ENCODE assay signal across 8 cellular contexts in the genomic region with DNA sequence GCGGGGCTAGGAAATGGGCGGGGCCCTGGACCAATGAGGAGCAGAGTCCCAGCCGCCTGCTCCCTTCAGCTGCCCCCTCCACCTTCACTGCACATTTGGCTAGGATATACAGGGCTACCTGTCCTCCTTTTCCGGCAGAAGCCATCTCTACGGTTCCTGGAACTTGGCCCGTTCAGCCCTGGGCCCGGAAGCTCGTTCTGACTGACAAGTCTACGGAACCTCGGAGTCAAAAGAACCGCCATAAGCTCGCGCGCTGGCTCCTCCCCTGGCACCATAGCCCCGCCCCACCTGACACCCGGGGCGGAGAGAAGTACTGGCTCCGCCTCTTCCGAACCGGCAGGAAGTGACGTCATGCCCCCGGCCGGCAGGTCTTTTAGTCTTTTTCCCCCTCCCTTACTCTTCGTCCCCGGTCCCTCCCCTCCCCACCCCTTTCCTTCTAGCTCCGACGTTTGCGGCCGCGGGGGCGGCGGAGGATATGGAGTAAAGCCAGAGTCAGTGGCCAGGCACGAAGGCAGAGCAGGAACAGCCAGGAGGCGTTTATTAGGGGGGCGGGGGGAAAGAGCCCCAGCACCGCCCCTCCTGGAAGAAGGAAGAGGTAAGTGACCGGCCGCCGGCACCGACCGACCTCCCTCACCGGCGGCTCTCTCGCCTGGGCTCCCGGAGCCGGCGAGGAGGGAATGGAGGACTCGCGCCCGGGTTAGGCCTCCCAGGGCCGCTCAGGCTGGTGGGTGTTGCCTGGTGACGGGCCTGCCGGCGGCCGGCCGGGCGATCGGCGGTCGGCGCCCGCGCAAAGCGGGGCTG. TPM values are rescaled to one million over a fixed set of nuclear protein-coding genes. Genes with fewer than 3 reads are reported as not detected.
A peak's percentile ranks its signal among the peaks of the same experiment; 100 is the strongest.
DNase-seq lines count a peak whose midpoint lies in the region; ATAC-seq and TF ChIP-seq lines count a peak whose summit lies in the region.

DEPDC4 (minus strand) TSS at position 278 of the 801 bp plus-strand sequence; CDS start at position 275, 3 bp downstream.
A gene with protein sequence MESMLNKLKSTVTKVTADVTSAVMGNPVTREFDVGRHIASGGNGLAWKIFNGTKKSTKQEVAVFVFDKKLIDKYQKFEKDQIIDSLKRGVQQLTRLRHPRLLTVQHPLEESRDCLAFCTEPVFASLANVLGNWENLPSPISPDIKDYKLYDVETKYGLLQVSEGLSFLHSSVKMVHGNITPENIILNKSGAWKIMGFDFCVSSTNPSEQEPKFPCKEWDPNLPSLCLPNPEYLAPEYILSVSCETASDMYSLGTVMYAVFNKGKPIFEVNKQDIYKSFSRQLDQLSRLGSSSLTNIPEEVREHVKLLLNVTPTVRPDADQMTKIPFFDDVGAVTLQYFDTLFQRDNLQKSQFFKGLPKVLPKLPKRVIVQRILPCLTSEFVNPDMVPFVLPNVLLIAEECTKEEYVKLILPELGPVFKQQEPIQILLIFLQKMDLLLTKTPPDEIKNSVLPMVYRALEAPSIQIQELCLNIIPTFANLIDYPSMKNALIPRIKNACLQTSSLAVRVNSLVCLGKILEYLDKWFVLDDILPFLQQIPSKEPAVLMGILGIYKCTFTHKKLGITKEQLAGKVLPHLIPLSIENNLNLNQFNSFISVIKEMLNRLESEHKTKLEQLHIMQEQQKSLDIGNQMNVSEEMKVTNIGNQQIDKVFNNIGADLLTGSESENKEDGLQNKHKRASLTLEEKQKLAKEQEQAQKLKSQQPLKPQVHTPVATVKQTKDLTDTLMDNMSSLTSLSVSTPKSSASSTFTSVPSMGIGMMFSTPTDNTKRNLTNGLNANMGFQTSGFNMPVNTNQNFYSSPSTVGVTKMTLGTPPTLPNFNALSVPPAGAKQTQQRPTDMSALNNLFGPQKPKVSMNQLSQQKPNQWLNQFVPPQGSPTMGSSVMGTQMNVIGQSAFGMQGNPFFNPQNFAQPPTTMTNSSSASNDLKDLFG (plus strand): TSS at position 376 of the 801 bp plus-strand sequence. CDS start 15,794 bp downstream, outside the sequence.

- no peaks in the 10 kb centered on the region for H3K9me3 ChIP-seq in CD4-positive, alpha-beta T cell (ENCODE audit: control insufficient read depth, low read length)
- no peaks in the 10 kb centered on the region for H3K9me3 ChIP-seq in right lobe of liver

- TF ChIP-seq CTCF in CD4-positive, alpha-beta T cell (IDR thresholded peaks at IDR 0.05): no peak
- TF ChIP-seq CTCF in dorsolateral prefrontal cortex (IDR thresholded peaks at IDR 0.05 in 54 of 56, conservative IDR thresholded peaks at IDR 0.05 in 2 of 56; ENCODE audit: low read depth in 1 of 56, partially characterized antibody in 56 of 56): peak in 19 of 56 donors; percentile 6 to 41 (median 17)
- peak in 2 of 4 donors; percentile 12 to 19 for TF ChIP-seq CTCF in right lobe of liver (IDR thresholded peaks at IDR 0.05)

- H3K4me3 Mint-ChIP-seq in CD4-positive, alpha-beta T cell: peak within 1 kb of the TSS; percentile 98
- peak within 1 kb of the TSS; percentile 91 for H3K4me3 Mint-ChIP-seq in activated CD4-positive, alpha-beta memory T cell treated with anti-CD3 and anti-CD28 coated beads, Interleukin-2, amount 10 ng/mL, durations not matched to agents 7 days and 5 days

- peak within 1 kb of the TSS; percentile 96 for H3K27ac Mint-ChIP-seq in CD4-positive, alpha-beta T cell
- peak within 1 kb of the TSS; percentile 93 for H3K27ac Mint-ChIP-seq in activated CD4-positive, alpha-beta memory T cell treated with anti-CD3 and anti-CD28 coated beads, Interleukin-2, amount 10 ng/mL, durations not matched to agents 7 days and 5 days

- POLR2A ChIA-PET in CD4-positive, alpha-beta T cell (lab: Charles Lee): interaction anchor here (0.9 to 3.4 kb wide), 15 partner anchors 8 to 1141 kb away, joined by 3 to 72 read pairs (median 4); partner anchors contain the start of genes ACTR6, ARL1 and UTP20
- POLR2A ChIA-PET in activated CD4-positive, alpha-beta memory T cell treated with anti-CD3 and anti-CD28 coated beads, Interleukin-2, amount 10 ng/mL, durations not matched to agents 7 days and 5 days (lab: Charles Lee): interaction anchor here (0.5 to 2.9 kb wide), 13 partner anchors 9 to 1622 kb away, joined by 3 to 70 read pairs (median 3); partner anchors contain the start of genes ACTR6, APAF1 and IKBIP

- H3K36me3 ChIP-seq in right lobe of liver: no peaks in the 10 kb centered on the region

- intact Hi-C loops in CD4-positive, alpha-beta T cell (cut with DNase I, micrococcal nuclease): loop anchor here (1.0 to 10.0 kb wide), 7 partner anchors 66 to 1795 kb away; partner anchors contain the start of genes ACTR6 (in 2 of the 2), APAF1 (in 1 of the 2), BLTP3B (in 1 of the 2) and IKBIP (in 1 of the 2)
- intact Hi-C loops in dorsolateral prefrontal cortex (cut with DNase I) (loop anchor here (5.0 to 10.0 kb wide), 3 partner anchors 62 to 452 kb away; partner anchors contain the start of genes BLTP3B (in 2 of the 2) and ACTR6 (in 1 of the 2)), right lobe of liver (cut with DNase I) (no loop called here)

- 0% methylated on average over 16 of the region's 64 CpGs for WGBS in right lobe of liver (ENCODE audit: insufficient coverage, low coverage, low lambda C conversion rate, missing lambda C conversion rate)

- H3K27me3 ChIP-seq in CD4-positive, alpha-beta T cell (ENCODE audit: control insufficient read depth, insufficient read depth, low read length): no peaks in the 10 kb centered on the region
- no peaks in the 10 kb centered on the region for H3K27me3 ChIP-seq in dorsolateral prefrontal cortex
- H3K27me3 ChIP-seq in right lobe of liver: no peaks in the 10 kb centered on the region

- H3K27me3 Mint-ChIP-seq in CD4-positive, alpha-beta T cell: no peaks in the 10 kb centered on the region
- no peaks in the 10 kb centered on the region for H3K27me3 Mint-ChIP-seq in activated CD4-positive, alpha-beta memory T cell treated with anti-CD3 and anti-CD28 coated beads, Interleukin-2, amount 10 ng/mL, durations not matched to agents 7 days and 5 days

- H3K4me3 ChIP-seq in dorsolateral prefrontal cortex (peak within 1 kb of the TSS; percentile 65 to 99 (median 93)), right lobe of liver (peak within 1 kb of the TSS; percentile 72 to 93 (median 91))

- TF ChIP-seq POLR2A in right lobe of liver (IDR thresholded peaks at IDR 0.05): peak; percentile 89

- peak within 1 kb of the TSS; percentile 72 for H3K27ac ChIP-seq in CD4-positive, alpha-beta T cell (ENCODE audit: low read depth, low read length)
- H3K27ac ChIP-seq in dorsolateral prefrontal cortex (peak within 1 kb of the TSS; percentile 15 to 98 (median 89)), right lobe of liver (peak within 1 kb of the TSS; percentile 92 to 98 (median 96))

- H3K9me3 Mint-ChIP-seq in CD4-positive, alpha-beta T cell: no peaks in the 10 kb centered on the region
- H3K9me3 Mint-ChIP-seq in activated CD4-positive, alpha-beta memory T cell treated with anti-CD3 and anti-CD28 coated beads, Interleukin-2, amount 10 ng/mL, durations not matched to agents 7 days and 5 days: no peaks in the 10 kb centered on the region

- peaks cover 0 to 41% (median 10%) of the 10 kb centered on the region in 4 donors for H3K4me1 ChIP-seq in right lobe of liver

- ATAC-seq in CD4-positive, alpha-beta T cell (ENCODE audit: poor library complexity): peak; percentile 90
- peak; percentile 90 for ATAC-seq in GM19452 (IDR thresholded peaks at IDR 0.05; ENCODE audit: unreplicated experiment)
- ATAC-seq in HG03575 (IDR thresholded peaks at IDR 0.05; ENCODE audit: extremely low read depth, insufficient number of reproducible peaks, low FRiP score, unreplicated experiment): peak; percentile 85
- peak; percentile 93 to 95 (median 94) for ATAC-seq in right lobe of liver

- CTCF ChIA-PET in CD4-positive, alpha-beta T cell (lab: Charles Lee): interaction anchor here (0.6 to 1.3 kb wide), 4 partner anchors 32 to 112 kb away, joined by 3 to 5 read pairs (median 3); partner anchors contain the start of gene ACTR6
- CTCF ChIA-PET in activated CD4-positive, alpha-beta memory T cell treated with anti-CD3 and anti-CD28 coated beads, Interleukin-2, amount 10 ng/mL, durations not matched to agents 7 days and 5 days (lab: Charles Lee): interaction anchor here (0.8 to 2.5 kb wide), 6 partner anchors 32 to 1140 kb away, joined by 3 to 10 read pairs (median 6); partner anchors contain the start of genes ACTR6 and ARL1

- peaks cover 42% of the 10 kb centered on the region for H3K4me1 Mint-ChIP-seq in CD4-positive, alpha-beta T cell (ENCODE audit: low read depth)
- H3K4me1 Mint-ChIP-seq in activated CD4-positive, alpha-beta memory T cell treated with anti-CD3 and anti-CD28 coated beads, Interleukin-2, amount 10 ng/mL, durations not matched to agents 7 days and 5 days: peaks cover 31% of the 10 kb centered on the region

- H3K36me3 Mint-ChIP-seq in CD4-positive, alpha-beta T cell (ENCODE audit: low read depth): peaks cover 13% of the 10 kb centered on the region
- H3K36me3 Mint-ChIP-seq in activated CD4-positive, alpha-beta memory T cell treated with anti-CD3 and anti-CD28 coated beads, Interleukin-2, amount 10 ng/mL, durations not matched to agents 7 days and 5 days (ENCODE audit: low read depth): peaks cover 3% of the 10 kb centered on the region

- peak; percentile 89 to 94 (median 93) for DNase-seq in CD4-positive, alpha-beta T cell
- DNase-seq in NCI-H82 (lab: John Stamatoyannopoulos, UW): peak; percentile 97
- peak; percentile 94 for DNase-seq in activated CD4-positive, alpha-beta memory T cell treated with anti-CD3 and anti-CD28 coated beads, Interleukin-2, amount 10 ng/mL, durations not matched to agents 7 days and 5 days
- DNase-seq in dorsolateral prefrontal cortex: peak; percentile 95 to 99 (median 98)
- peak; percentile 97 to 98 (median 98) for DNase-seq in right lobe of liver
- peak; percentile 93 for DNase-seq in stimulated activated CD4-positive, alpha-beta T cell treated with anti-CD3 and anti-CD28 coated beads, Interleukin-4, amount 100 ng/mL, for 24 hours

RNA-seq across cellular contexts. Expression of gene DEPDC4, which starts in this region (rescaled TPM):
- total RNA-seq in CD4-positive, alpha-beta T cell: under 1 TPM; 0.27 to 0.50 TPM
- total RNA-seq in activated CD4-positive, alpha-beta memory T cell treated with anti-CD3 and anti-CD28 coated beads, Interleukin-2, amount 10 ng/mL, durations not matched to agents 7 days and 5 days: 1 to 10 TPM; 1.3 to 2.1 TPM
- total RNA-seq in dorsolateral prefrontal cortex (1 to 10 TPM in 97 of 120 experiments, under 1 TPM in 19, not detected in 4; 0.29 to 5.0 (median 1.7) TPM), right lobe of liver (1 to 10 TPM in 4 of 6 experiments, under 1 TPM in 2; 0.37 to 2.0 (median 1.4) TPM)

RNA-seq across cellular contexts. Expression of the second gene that starts in this region (rescaled TPM):
- 10 to 100 TPM; 37.5 to 40.8 TPM for total RNA-seq in CD4-positive, alpha-beta T cell
- total RNA-seq in activated CD4-positive, alpha-beta memory T cell treated with anti-CD3 and anti-CD28 coated beads, Interleukin-2, amount 10 ng/mL, durations not matched to agents 7 days and 5 days: 10 to 100 TPM; 36.4 to 37.4 TPM
- 10 to 100 TPM; 29.4 to 62.9 (median 43.5) TPM for total RNA-seq in dorsolateral prefrontal cortex
- total RNA-seq in right lobe of liver: 10 to 100 TPM; 17.9 to 34.1 (median 28.0) TPM

Comparison
In these comparisons a context has a peak if more than half of its experiments do, and no peak if none do; other contexts are left out.
1. Peak in every context shown above with its lines: DNase-seq, ATAC-seq, H3K4me3 ChIP-seq and H3K27ac ChIP-seq.
2. intact Hi-C loops: an anchor here in CD4-positive, alpha-beta T cell (1.0 to 10.0 kb wide) and dorsolateral prefrontal cortex (5.0 to 10.0 kb wide); none called in right lobe of liver.